1 cellular context compared by ENCODE assay signal in the genomic region with DNA sequence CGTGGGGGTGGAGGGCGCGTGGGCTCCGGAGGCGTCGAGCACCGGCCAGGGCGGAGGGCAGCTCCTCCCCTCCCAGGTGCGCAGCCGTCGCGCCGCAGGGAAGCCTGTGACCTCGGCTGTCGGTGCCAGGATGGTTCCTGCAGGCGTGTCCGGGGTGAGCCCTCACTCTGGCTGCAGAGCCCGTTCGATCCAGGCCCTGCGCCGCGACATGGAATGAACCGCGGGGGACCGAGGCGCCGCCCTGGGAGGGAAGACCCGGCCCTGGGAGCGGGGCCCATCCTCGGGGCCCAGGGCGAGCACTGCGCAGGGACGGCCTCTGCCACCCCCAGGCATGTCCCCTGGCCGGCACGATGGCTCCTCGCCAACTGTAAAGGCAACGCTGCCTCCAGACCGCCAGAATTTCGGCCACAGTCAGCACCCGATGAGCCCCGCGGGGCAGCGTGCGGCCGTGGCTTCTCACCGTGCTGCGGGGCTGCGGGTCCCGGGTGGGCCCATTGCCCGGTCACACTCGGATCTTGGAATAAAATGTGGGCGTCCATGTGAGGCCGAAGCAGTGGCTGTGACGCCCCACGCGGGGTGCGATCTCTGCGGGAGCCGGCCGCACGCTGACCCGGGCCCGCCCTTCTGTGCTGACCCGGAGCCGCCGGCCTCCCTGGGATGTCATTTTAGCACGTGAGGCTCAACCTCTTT.
TF ChIP-seq lines count a peak whose summit lies in the region.

No MANE protein-coding gene starts in this region.

TF ChIP-seq in HepG2, 621 proteins besides CTCF, POLR2A, EP300 and RAD21 (continued from another document):
- TF ChIP-seq, protein P1, sequence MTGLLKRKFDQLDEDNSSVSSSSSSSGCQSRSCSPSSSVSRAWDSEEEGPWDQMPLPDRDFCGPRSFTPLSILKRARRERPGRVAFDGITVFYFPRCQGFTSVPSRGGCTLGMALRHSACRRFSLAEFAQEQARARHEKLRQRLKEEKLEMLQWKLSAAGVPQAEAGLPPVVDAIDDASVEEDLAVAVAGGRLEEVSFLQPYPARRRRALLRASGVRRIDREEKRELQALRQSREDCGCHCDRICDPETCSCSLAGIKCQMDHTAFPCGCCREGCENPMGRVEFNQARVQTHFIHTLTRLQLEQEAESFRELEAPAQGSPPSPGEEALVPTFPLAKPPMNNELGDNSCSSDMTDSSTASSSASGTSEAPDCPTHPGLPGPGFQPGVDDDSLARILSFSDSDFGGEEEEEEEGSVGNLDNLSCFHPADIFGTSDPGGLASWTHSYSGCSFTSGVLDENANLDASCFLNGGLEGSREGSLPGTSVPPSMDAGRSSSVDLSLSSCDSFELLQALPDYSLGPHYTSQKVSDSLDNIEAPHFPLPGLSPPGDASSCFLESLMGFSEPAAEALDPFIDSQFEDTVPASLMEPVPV (CRISPR knock-in tag; IDR thresholded peaks at IDR 0.05): no peak
- no peak for TF ChIP-seq ZNF446 (CRISPR knock-in tag; IDR thresholded peaks at IDR 0.05)
